In the genomic region with DNA sequence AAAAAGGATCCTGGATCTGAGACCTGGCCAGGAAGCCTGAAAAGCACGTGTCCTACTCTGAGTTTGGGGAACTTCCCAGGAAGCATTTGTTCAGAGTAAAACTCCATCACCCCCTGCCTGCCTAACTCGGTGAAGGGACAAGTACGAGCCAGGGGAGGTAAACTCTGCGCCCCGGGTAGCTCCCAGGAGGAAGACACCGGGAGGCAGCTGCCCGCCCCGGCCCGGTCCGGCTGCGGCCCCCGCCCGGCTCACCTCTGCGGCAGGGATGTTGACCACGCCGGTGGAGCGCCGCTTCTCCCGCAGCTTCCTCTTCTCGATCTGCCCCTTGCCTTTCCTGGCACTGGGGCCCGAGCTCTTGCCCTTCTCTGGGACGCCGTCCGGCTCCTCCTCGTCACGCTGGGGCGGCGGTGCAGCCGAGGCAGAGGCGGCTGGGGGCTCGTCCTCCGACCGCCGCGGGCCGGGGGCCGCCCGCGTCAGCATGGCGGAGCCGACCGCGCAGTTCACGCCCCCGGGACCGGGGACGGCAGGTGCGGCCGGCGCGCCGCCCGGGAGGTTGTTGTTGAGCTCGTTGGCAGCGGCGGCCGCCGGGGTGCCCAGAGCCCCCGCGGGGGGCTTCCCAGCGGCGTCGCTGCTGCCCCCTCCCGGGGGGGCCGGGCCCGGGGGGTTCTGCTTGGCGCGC, we compare ENCODE assay signal across 8 cellular contexts. TPM values are rescaled to one million over a fixed set of nuclear protein-coding genes. Genes with fewer than 3 reads are reported as not detected.
A peak's percentile ranks its signal among the peaks of the same experiment; 100 is the strongest.
DNase-seq lines count a peak whose midpoint lies in the region; ATAC-seq and TF ChIP-seq lines count a peak whose summit lies in the region.

No MANE protein-coding gene starts in this region.

- no peak for TF ChIP-seq EP300 in gastroesophageal sphincter (IDR thresholded peaks at IDR 0.05)

- peak in 1 of 2 donors; percentile 8 for TF ChIP-seq POLR2A in gastroesophageal sphincter (IDR thresholded peaks at IDR 0.05)

- peak; percentile 28 for DNase-seq in 8988T
- DNase-seq in H4 (ENCODE audit: low spot score), result peak; percentile 53
- peak; percentile 80 for DNase-seq in Karpas-422
- DNase-seq in activated T-cell treated with anti-CD3 and anti-CD28 coated beads, Interleukin-2, amount 50 U/mL, for 1 hour, result peak; percentile 21
- DNase-seq in NCI-H1436 treated with DMSO at 0.1 percent for 48 hours (lab: John Stamatoyannopoulos, UW), result no peak

- H3K9ac ChIP-seq in ES-I3 (ENCODE audit: low read depth, low read length) (peak overlapping the region; percentile 80), Karpas-422 (ENCODE audit: low read length) (peak overlapping the region; percentile 86)

- H3K9me2 ChIP-seq in Karpas-422 (replicated peaks; ENCODE audit: insufficient read depth, low read length), result no peaks in the 10 kb centered on the region

- TF ChIP-seq CTCF in gastroesophageal sphincter (IDR thresholded peaks at IDR 0.05), result peak in 1 of 4 experiments; percentile 45

- peak overlapping the region; percentile 85 for H3K4me3 ChIP-seq in Karpas-422 (ENCODE audit: low read length)
- H3K4me3 ChIP-seq in gastroesophageal sphincter, result peak overlapping the region; percentile 61 to 98
- peak overlapping the region; percentile 79 for H3K4me3 ChIP-seq in neuron (ENCODE audit: low read length)

- H3K27me3 ChIP-seq in Karpas-422 (ENCODE audit: low read length), result no peaks in the 10 kb centered on the region
- H3K27me3 ChIP-seq in gastroesophageal sphincter, result no peaks in the 10 kb centered on the region
- H3K27me3 ChIP-seq in neuron (ENCODE audit: insufficient read depth, low read length), result no peaks in the 10 kb centered on the region

- peaks cover 17% of the 10 kb centered on the region; the same call in 1 of the 2 replicates for H4K20me1 ChIP-seq in Karpas-422 (ENCODE audit: insufficient read depth, low read depth, low read length)

- peak overlapping the region; percentile 23; the same call in 1 of the 2 replicates for H2AFZ ChIP-seq in Karpas-422 (ENCODE audit: low read length)
- peak overlapping the region; percentile 84 for H2AFZ ChIP-seq in neuron (ENCODE audit: low read depth, low read length)

- 0% methylated on average over 1 of the region's 68 CpGs; no CpG with 5 or more reads in 1 of the 2 donors for WGBS in gastroesophageal sphincter (ENCODE audit: low coverage in 1 of 2), 2 donors

- H3K4me1 ChIP-seq in ES-I3 (ENCODE audit: insufficient read depth, low read length) (peaks cover 12% of the 10 kb centered on the region), Karpas-422 (ENCODE audit: low read length) (peaks cover 41% of the 10 kb centered on the region), gastroesophageal sphincter (peaks cover 0 to 61% (median 5%) of the 10 kb centered on the region in 3 donors), neuron (ENCODE audit: insufficient read depth, low read length) (peaks cover 17% of the 10 kb centered on the region)

- H3K36me3 ChIP-seq in ES-I3 (ENCODE audit: insufficient read depth, low read length), result no peaks in the 10 kb centered on the region
- 0 out of 2 replicates have a peak, but pooled peaks cover 5% of the 10 kb centered on the region for H3K36me3 ChIP-seq in Karpas-422 (ENCODE audit: insufficient read depth, low read length)
- H3K36me3 ChIP-seq in gastroesophageal sphincter, result no peaks in the 10 kb centered on the region
- no peaks in the 10 kb centered on the region for H3K36me3 ChIP-seq in neuron (ENCODE audit: insufficient read depth, low read length)

- ATAC-seq in gastroesophageal sphincter, result peak; percentile 3

- peak overlapping the region; percentile 68 for H3K27ac ChIP-seq in Karpas-422 (ENCODE audit: low read length)
- H3K27ac ChIP-seq in gastroesophageal sphincter, result peak overlapping the region; percentile 68 to 94 (median 94)

- H3K4me2 ChIP-seq in Karpas-422 (ENCODE audit: low read depth, low read length, poor library complexity, severe bottlenecking), result peak overlapping the region; percentile 94

- H3K79me2 ChIP-seq in Karpas-422 (ENCODE audit: low read length), result peaks cover 57% of the 10 kb centered on the region

- no peaks in the 10 kb centered on the region for H3K9me3 ChIP-seq in ES-I3 (ENCODE audit: control insufficient read depth, insufficient read depth, low read length)
- H3K9me3 ChIP-seq in Karpas-422 (ENCODE audit: low read length), result no peaks in the 10 kb centered on the region
- no peaks in the 10 kb centered on the region for H3K9me3 ChIP-seq in gastroesophageal sphincter
- no peaks in the 10 kb centered on the region for H3K9me3 ChIP-seq in neuron (ENCODE audit: low read length)

RNA-seq across cellular contexts. Expression of a gene that starts 1.1 kb away (rescaled TPM):
- 18.6 and 25.5 TPM in 2 replicates for total RNA-seq in H4 (2014; rRNA removed; shearing (Covaris generic))
- total RNA-seq in Karpas-422 (2014; rRNA removed; shearing (Covaris generic); ENCODE audit: low replicate concordance), result 83.2 and 184 TPM in 2 replicates
- 10 to 100 TPM; 45.1 to 92.1 (median 59.5) TPM for total RNA-seq in gastroesophageal sphincter
